ENCODE assay signal across 20 cellular contexts in genomic region chr3:120018299-120018698, GRCh38.
A peak's percentile ranks its signal among the peaks of the same experiment; 100 is the strongest.
DNase-seq lines count a peak whose midpoint lies in the region; ATAC-seq, FAIRE-seq and TF ChIP-seq lines count a peak whose summit lies in the region.
"Had no signal": no experiment of that assay in that cellular context is flagged by ENCODE, and none has a peak within 500 bp of the region (broad histone marks: within the 10 kb centered on the region; RNA-seq: fewer than 3 reads in every experiment).

No MANE protein-coding gene starts in this region.

- H3K36me3 Mint-ChIP-seq in activated CD4-positive, alpha-beta T cell treated with anti-CD3 and anti-CD28 coated beads for 36 hours (ENCODE audit: low read depth): peaks cover 3% of the 10 kb centered on the region

- no peaks in the 10 kb centered on the region for H3K27me3 ChIP-seq in SU-DHL-6 (ENCODE audit: low read length)
- H3K27me3 ChIP-seq in trophoblast cell (ENCODE audit: insufficient read depth, low read length): no peaks in the 10 kb centered on the region

- no CpG with 5 or more reads among the region's 3 CpGs for WGBS in trophoblast cell (ENCODE audit: extremely low coverage, insufficient coverage, insufficient read length)

- peak; percentile 74 for ATAC-seq in activated CD4-positive, alpha-beta T cell treated with anti-CD3 and anti-CD28 coated beads for 36 hours
- ATAC-seq in GM21737 (IDR thresholded peaks at IDR 0.05; ENCODE audit: unreplicated experiment): no peak

- H3K18ac ChIP-seq in trophoblast cell (ENCODE audit: low read length): no peak overlapping the region

- TF ChIP-seq CTCF in SU-DHL-6 (IDR thresholded peaks at IDR 0.05; ENCODE audit: insufficient read depth, low read length, poor library complexity, severe bottlenecking): no peak

- H3K79me1 ChIP-seq in trophoblast cell (ENCODE audit: low read length): no peaks in the 10 kb centered on the region

- H3K27ac ChIP-seq in SU-DHL-6 (ENCODE audit: low read depth, low read length): no peak overlapping the region
- H3K27ac ChIP-seq in trophoblast cell (ENCODE audit: low read depth, low read length): no peak overlapping the region
- H3K27ac ChIP-seq: 22Rv1 had no signal

- peak overlapping the region; percentile 29 for H3K27ac Mint-ChIP-seq in activated CD4-positive, alpha-beta T cell treated with anti-CD3 and anti-CD28 coated beads for 36 hours

- H4K91ac ChIP-seq in trophoblast cell (ENCODE audit: low read depth, low read length): no peak overlapping the region

- H3K27me3 Mint-ChIP-seq in activated CD4-positive, alpha-beta T cell treated with anti-CD3 and anti-CD28 coated beads for 36 hours: no peaks in the 10 kb centered on the region

- H3K4me2 ChIP-seq in SU-DHL-6 (ENCODE audit: low read depth, low read length, poor library complexity, severe bottlenecking) (peak overlapping the region; percentile 15), trophoblast cell (ENCODE audit: low read length) (no peak overlapping the region)

- intact Hi-C loops in activated CD4-positive, alpha-beta T cell treated with anti-CD3 and anti-CD28 coated beads for 36 hours (cut with DNase I, micrococcal nuclease): no loop called here

- H2BK5ac ChIP-seq in trophoblast cell (ENCODE audit: low read depth, low read length, poor library complexity): no peak overlapping the region

- H3K14ac ChIP-seq in trophoblast cell (ENCODE audit: low read length): no peak overlapping the region

- H2BK120ac ChIP-seq in trophoblast cell (ENCODE audit: insufficient read depth, low read length, poor library complexity): no peak overlapping the region

- peak; percentile 64 for FAIRE-seq in A204.1 (lab: Jason Lieb, UNC)
- FAIRE-seq: HTR-8/SVneo had no signal

- H2AFZ ChIP-seq in SU-DHL-6 (ENCODE audit: low read depth, low read length, severe bottlenecking) (no peak overlapping the region), trophoblast cell (ENCODE audit: insufficient read depth, low read length, poor library complexity) (no peak overlapping the region)

- H3K79me2 ChIP-seq in SU-DHL-6 (ENCODE audit: insufficient read depth, low read length): peaks cover 96% of the 10 kb centered on the region
- H3K79me2 ChIP-seq in trophoblast cell (ENCODE audit: control insufficient read depth, insufficient read depth, low read length, poor library complexity): peaks cover 2% of the 10 kb centered on the region

- H3K4me3 ChIP-seq in SU-DHL-6 (ENCODE audit: insufficient read depth, low read length, poor library complexity, severe bottlenecking): no peak overlapping the region
- H3K4me3 ChIP-seq in trophoblast cell (ENCODE audit: low read depth, low read length): no peak overlapping the region

- H3K4ac ChIP-seq in trophoblast cell (ENCODE audit: low read depth, low read length): peak overlapping the region; percentile 91

- no peaks in the 10 kb centered on the region; the same call in 1 of the 2 replicates for H3F3A ChIP-seq in SU-DHL-6 (ENCODE audit: insufficient read depth)

- H3K4me1 ChIP-seq in trophoblast cell (ENCODE audit: control insufficient read depth in 1 of 2, insufficient read depth in 2 of 2, low read length in 2 of 2): no peaks in the 10 kb centered on the region

- H4K20me1 ChIP-seq in SU-DHL-6 (ENCODE audit: low read depth, low read length): peaks cover 12% of the 10 kb centered on the region; the same call in 1 of the 2 replicates

- no peak overlapping the region for H3K9ac ChIP-seq in SU-DHL-6 (ENCODE audit: low read length)
- no peak overlapping the region for H3K9ac ChIP-seq in trophoblast cell (ENCODE audit: low read length)

- POLR2A ChIA-PET in activated CD4-positive, alpha-beta T cell treated with anti-CD3 and anti-CD28 coated beads for 36 hours (lab: Charles Lee): interaction anchor here (0.6 kb wide), 1 partner anchor 13 kb away, joined by 3 read pairs; no protein-coding TSS in a partner anchor

- H3K4me3 Mint-ChIP-seq in activated CD4-positive, alpha-beta T cell treated with anti-CD3 and anti-CD28 coated beads for 36 hours: no peak overlapping the region

- no peaks in the 10 kb centered on the region for H3K36me3 ChIP-seq in SU-DHL-6 (ENCODE audit: low read length)
- H3K36me3 ChIP-seq in trophoblast cell (ENCODE audit: control insufficient read depth in 1 of 2, insufficient read depth in 2 of 2, low read length in 2 of 2): peaks cover 0 to 2% of the 10 kb centered on the region in 2 experiments

- no peak for DNase-seq in activated CD4-positive, alpha-beta T cell treated with anti-CD3 and anti-CD28 coated beads for 36 hours
- no peak for DNase-seq in activated CD4-positive, alpha-beta T cell treated with anti-CD3 and anti-CD28 coated beads, Interleukin-2, amount 50 U/mL, for 4 hours
- DNase-seq in trophoblast cell: no peak
- DNase-seq in HK-2 (ENCODE audit: unreplicated experiment): no peak
- DNase-seq: Calu3, DMS79 treated with DMSO at 0.1 percent for 48 hours, GF-D8, H7, KG1, MM.1S, NCI-H2029, NCI-H446, NCI-H524 treated with DMSO at 0.1 percent for 48 hours, NCI-H774, SIG-M5 had no signal

- no peak overlapping the region for H3K23ac ChIP-seq in trophoblast cell (ENCODE audit: low read length)

- no peaks in the 10 kb centered on the region for H3K9me2 ChIP-seq in SU-DHL-6 (replicated peaks; ENCODE audit: insufficient read depth, low read length)

- no peak overlapping the region for H2BK12ac ChIP-seq in trophoblast cell (ENCODE audit: low read length)

- no peaks in the 10 kb centered on the region for H3K9me3 ChIP-seq in SU-DHL-6 (ENCODE audit: insufficient read depth, low read length)
- no peaks in the 10 kb centered on the region for H3K9me3 ChIP-seq in trophoblast cell (ENCODE audit: insufficient read depth, low read depth, low read length)

- CTCF ChIA-PET in activated CD4-positive, alpha-beta T cell treated with anti-CD3 and anti-CD28 coated beads for 36 hours (lab: Charles Lee): no interaction called here

- H4K8ac ChIP-seq in trophoblast cell (ENCODE audit: low read depth, low read length): no peak overlapping the region

- no peaks in the 10 kb centered on the region for H3K9me3 Mint-ChIP-seq in activated CD4-positive, alpha-beta T cell treated with anti-CD3 and anti-CD28 coated beads for 36 hours (ENCODE audit: low read depth)

- no peak overlapping the region for H4K12ac ChIP-seq in trophoblast cell (ENCODE audit: low read depth, low read length)

- no peak overlapping the region for H2AK5ac ChIP-seq in trophoblast cell (ENCODE audit: low read length)

- H3K4me1 Mint-ChIP-seq in activated CD4-positive, alpha-beta T cell treated with anti-CD3 and anti-CD28 coated beads for 36 hours: peaks cover 66% of the 10 kb centered on the region
